In the genomic region with DNA sequence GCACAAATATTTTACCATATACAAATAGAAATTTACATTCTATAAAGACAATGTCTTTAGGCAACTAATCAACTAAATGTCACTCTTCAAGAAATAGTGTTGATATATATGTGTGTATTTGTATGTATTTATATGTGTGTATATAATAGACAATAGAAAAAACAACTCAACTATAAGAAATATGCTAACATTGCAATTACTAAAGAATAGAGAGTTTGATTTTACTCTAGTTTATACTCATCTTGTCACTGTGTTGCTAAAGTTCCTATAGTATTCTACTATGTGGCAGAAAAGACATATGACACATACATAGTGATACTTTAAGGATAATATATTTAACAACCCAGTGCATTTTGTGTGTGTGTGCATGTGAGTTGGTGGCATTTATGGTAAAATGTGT, we compare ENCODE assay signal across 1 cellular context.
TF ChIP-seq lines count a peak whose summit lies in the region.

No MANE protein-coding gene starts in this region.

TF ChIP-seq in A549, 52 proteins besides CTCF, POLR2A, EP300 and RAD21:
- TF ChIP-seq PBX3 (IDR thresholded peaks at IDR 0.05) (no peak), MAFK (IDR thresholded peaks at IDR 0.05; ENCODE audit: partially characterized antibody) (peak; percentile 81), FOSL2 (IDR thresholded peaks at IDR 0.05) (no peak), FOSL2 (CRISPR knock-in tag; IDR thresholded peaks at IDR 0.05) (no peak), FOSB (CRISPR knock-in tag; IDR thresholded peaks at IDR 0.05) (no peak), POLR2AphosphoS2 (conservative IDR thresholded peaks at IDR 0.05; ENCODE audit: low read length) (no peak), CEBPB (IDR thresholded peaks at IDR 0.05) (no peak)
- TF ChIP-seq, protein P1, sequence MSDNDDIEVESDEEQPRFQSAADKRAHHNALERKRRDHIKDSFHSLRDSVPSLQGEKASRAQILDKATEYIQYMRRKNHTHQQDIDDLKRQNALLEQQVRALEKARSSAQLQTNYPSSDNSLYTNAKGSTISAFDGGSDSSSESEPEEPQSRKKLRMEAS (IDR thresholded peaks at IDR 0.05): no peak
